Comparison of ENCODE assay signal across 22 cellular contexts in genomic region chr5:16756692-16757091, GRCh38.
"Had no signal": no experiment of that assay in that cellular context is flagged by ENCODE, and none has a peak within 500 bp of the region (broad histone marks: within the 10 kb centered on the region; RNA-seq: fewer than 3 reads in every experiment).

No MANE protein-coding gene starts in this region.

- H3K27ac Mint-ChIP-seq: IgD-negative memory B cell had no signal

- DNase-seq: Kasumi-1, MM.1S, MV-4-11, NCI-H1048, NCI-H1105 treated with DMSO at 0.1 percent for 48 hours, NCI-H1417 treated with DMSO at 0.1 percent for 48 hours, NCI-H146, NCI-H1694 treated with DMSO at 0.1 percent for 48 hours, NCI-H1930, NCI-H2081 treated with DMSO at 0.1 percent for 48 hours, NCI-H2171 treated with DMSO at 0.1 percent for 48 hours, NCI-H345, NCI-H446 treated with DMSO at 0.1 percent for 48 hours, NCI-H510A treated with DMSO at 0.1 percent for 48 hours, NCI-H526, Right ventricle myocardium superior, RPMI8226, SIG-M5 had no signal

- H3K9ac ChIP-seq: KMS-11 had no signal

- H3K9me3 Mint-ChIP-seq: IgD-negative memory B cell had no signal

- H3K27ac ChIP-seq: KMS-11 had no signal

- H3K27me3 Mint-ChIP-seq: IgD-negative memory B cell had no signal

- H3K36me3 Mint-ChIP-seq: IgD-negative memory B cell had no signal

- FAIRE-seq: K562, RCC 7860 had no signal

- ATAC-seq: K562 had no signal

- H3K4me3 Mint-ChIP-seq: IgD-negative memory B cell had no signal

- H3K4me3 ChIP-seq: K562 had no signal

- H3K4me2 ChIP-seq: KMS-11 had no signal
